24 cellular contexts compared by ENCODE assay signal in genomic region chr2:29269095-29270090, GRCh38.
A peak's percentile ranks its signal among the peaks of the same experiment; 100 is the strongest.
DNase-seq lines count a peak whose midpoint lies in the region; ATAC-seq and TF ChIP-seq lines count a peak whose summit lies in the region.
"Had no signal": no experiment of that assay in that cellular context is flagged by ENCODE, and none has a peak within 500 bp of the region (broad histone marks: within the 10 kb centered on the region; RNA-seq: fewer than 3 reads in every experiment).

No MANE protein-coding gene starts in this region.

- H3K9ac ChIP-seq in mesendoderm (ENCODE audit: low read length) = no peak overlapping the region

- H3K18ac ChIP-seq in mesendoderm (ENCODE audit: low read length) = no peak overlapping the region

- H3K9me3 Mint-ChIP-seq in glutamatergic neuron (ENCODE audit: unreplicated experiment) = peaks cover 4% of the 10 kb centered on the region
- H3K9me3 Mint-ChIP-seq in activated naive CD8-positive, alpha-beta T cell treated with anti-CD3 and anti-CD28 coated beads, Interleukin-2, amount 50 U/mL, for 24 hours = no peaks in the 10 kb centered on the region

- no peak overlapping the region for H3K23ac ChIP-seq in mesendoderm (ENCODE audit: low read length)

- peak overlapping the region; percentile 70 for H3K27ac Mint-ChIP-seq in glutamatergic neuron (ENCODE audit: unreplicated experiment)
- no peak overlapping the region for H3K27ac Mint-ChIP-seq in activated naive CD8-positive, alpha-beta T cell treated with anti-CD3 and anti-CD28 coated beads, Interleukin-2, amount 50 U/mL, for 24 hours
- H3K27ac Mint-ChIP-seq: activated CD4-positive, alpha-beta T cell treated with anti-CD3 and anti-CD28 coated beads for 36 hours; B cell; naive thymus-derived CD4-positive, alpha-beta T cell had no signal

- no peak for DNase-seq in Right ventricle myocardium inferior (ENCODE audit: missing footprints)
- DNase-seq in right atrium auricular region (ENCODE audit: low spot score) = no peak
- DNase-seq in glutamatergic neuron = peak; percentile 41
- peak; percentile 18 for DNase-seq in mesendoderm
- no peak for DNase-seq in SIG-M5 (lab: John Stamatoyannopoulos, UW)
- DNase-seq in NCI-H510A treated with DMSO at 0.1 percent for 48 hours (lab: John Stamatoyannopoulos, UW) = no peak
- DNase-seq in activated naive CD8-positive, alpha-beta T cell treated with anti-CD3 and anti-CD28 coated beads, Interleukin-2, amount 50 U/mL, for 24 hours = no peak
- DNase-seq in 8988T = no peak
- DNase-seq: activated CD4-positive, alpha-beta T cell treated with anti-CD3 and anti-CD28 coated beads for 36 hours; activated T-cell treated with anti-CD3 and anti-CD28 coated beads, Interleukin-2, amount 50 U/mL, for 1 hour; adrenal gland; effector CD8-positive, alpha-beta T cell; GDM1; left colon; mesenchymal stem cell; naive thymus-derived CD4-positive, alpha-beta T cell; NCI-H1105; NCI-H2029 treated with DMSO at 0.1 percent for 48 hours; NCI-H226; stimulated activated naive CD4-positive, alpha-beta T cell treated with Interleukin-2 at 50 U/mL for 16 hours had no signal

- peaks cover 0 to 9% of the 10 kb centered on the region in 2 donors for H3K4me1 ChIP-seq in right atrium auricular region
- peaks cover 12% of the 10 kb centered on the region for H3K4me1 ChIP-seq in mesendoderm (ENCODE audit: control insufficient read depth, low read depth, low read length)
- H3K4me1 ChIP-seq: adrenal gland, prostate gland, vagina had no signal

- peaks cover 15% of the 10 kb centered on the region for H3K4me1 Mint-ChIP-seq in glutamatergic neuron (ENCODE audit: low read depth, unreplicated experiment)
- no peaks in the 10 kb centered on the region for H3K4me1 Mint-ChIP-seq in activated naive CD8-positive, alpha-beta T cell treated with anti-CD3 and anti-CD28 coated beads, Interleukin-2, amount 50 U/mL, for 24 hours
- H3K4me1 Mint-ChIP-seq: activated CD4-positive, alpha-beta T cell treated with anti-CD3 and anti-CD28 coated beads for 36 hours; B cell had no signal

- H3K56ac ChIP-seq in mesendoderm (ENCODE audit: low read length) = no peak overlapping the region

- no peaks in the 10 kb centered on the region for H3K79me1 ChIP-seq in mesendoderm (ENCODE audit: low read length)

- no peak overlapping the region for H2BK15ac ChIP-seq in mesendoderm (replicated peaks; ENCODE audit: low read depth)

- H3K27me3 ChIP-seq in right atrium auricular region (no peaks in the 10 kb centered on the region), mesendoderm (ENCODE audit: insufficient read depth, low read length, poor library complexity) (no peaks in the 10 kb centered on the region)
- H3K27me3 ChIP-seq: adrenal gland, vagina had no signal

- no peaks in the 10 kb centered on the region for H3K79me2 ChIP-seq in mesendoderm (ENCODE audit: control insufficient read depth, insufficient read depth, low read length)

- no peaks in the 10 kb centered on the region for H3K36me3 ChIP-seq in right atrium auricular region
- no peaks in the 10 kb centered on the region for H3K36me3 ChIP-seq in mesendoderm (ENCODE audit: control insufficient read depth, insufficient read depth, low read length)
- H3K36me3 ChIP-seq: adrenal gland, prostate gland, vagina had no signal

- no peak for TF ChIP-seq CTCF in right atrium auricular region (IDR thresholded peaks at IDR 0.05)
- TF ChIP-seq CTCF in glutamatergic neuron (IDR thresholded peaks at IDR 0.05; ENCODE audit: partially characterized antibody, unreplicated experiment) = no peak

- no peak overlapping the region for H3K4me2 ChIP-seq in mesendoderm (ENCODE audit: low read length)

- H4K5ac ChIP-seq in mesendoderm (ENCODE audit: low read length) = no peak overlapping the region

- H3K9me3 ChIP-seq in right atrium auricular region = no peaks in the 10 kb centered on the region
- H3K9me3 ChIP-seq: adrenal gland, prostate gland, vagina had no signal

- no peak overlapping the region for H3K4me3 Mint-ChIP-seq in glutamatergic neuron (ENCODE audit: unreplicated experiment)
- no peak overlapping the region for H3K4me3 Mint-ChIP-seq in activated naive CD8-positive, alpha-beta T cell treated with anti-CD3 and anti-CD28 coated beads, Interleukin-2, amount 50 U/mL, for 24 hours
- H3K4me3 Mint-ChIP-seq: activated CD4-positive, alpha-beta T cell treated with anti-CD3 and anti-CD28 coated beads for 36 hours; B cell; brain; naive thymus-derived CD4-positive, alpha-beta T cell had no signal

- no peak overlapping the region for H3K4ac ChIP-seq in mesendoderm (ENCODE audit: low read depth, low read length)

- intact Hi-C loops in Right ventricle myocardium inferior (cut with DNase I) = no loop called here

- no peak overlapping the region for H2BK120ac ChIP-seq in mesendoderm (ENCODE audit: low read depth, low read length)

- H3K27ac ChIP-seq in right atrium auricular region (no peak overlapping the region), mesendoderm (ENCODE audit: low read depth, low read length) (no peak overlapping the region)
- H3K27ac ChIP-seq: adrenal gland, prostate gland, vagina had no signal

- no peaks in the 10 kb centered on the region for H3K36me3 Mint-ChIP-seq in glutamatergic neuron (ENCODE audit: unreplicated experiment)
- no peaks in the 10 kb centered on the region for H3K36me3 Mint-ChIP-seq in activated naive CD8-positive, alpha-beta T cell treated with anti-CD3 and anti-CD28 coated beads, Interleukin-2, amount 50 U/mL, for 24 hours (ENCODE audit: low read depth)
- H3K36me3 Mint-ChIP-seq: brain; naive thymus-derived CD4-positive, alpha-beta T cell had no signal

- no CpG with 5 or more reads among the region's 16 CpGs for WGBS in mesendoderm (ENCODE audit: extremely low coverage, insufficient coverage, low lambda C conversion rate)

- H4K8ac ChIP-seq in mesendoderm (ENCODE audit: low read depth, low read length) = no peak overlapping the region

- H3K27me3 Mint-ChIP-seq in glutamatergic neuron (ENCODE audit: unreplicated experiment) = peaks cover 2% of the 10 kb centered on the region
- H3K27me3 Mint-ChIP-seq in activated naive CD8-positive, alpha-beta T cell treated with anti-CD3 and anti-CD28 coated beads, Interleukin-2, amount 50 U/mL, for 24 hours = peaks cover 1% of the 10 kb centered on the region
- H3K27me3 Mint-ChIP-seq: brain had no signal

- no peak overlapping the region for H2AK5ac ChIP-seq in mesendoderm (ENCODE audit: low read length)

- H3K4me3 ChIP-seq in right atrium auricular region (no peak overlapping the region), mesendoderm (ENCODE audit: low read length) (no peak overlapping the region)
- H3K4me3 ChIP-seq: adrenal gland, prostate gland, vagina had no signal

- no peak overlapping the region for H2BK5ac ChIP-seq in mesendoderm (ENCODE audit: low read length)

- peak; percentile 50 for ATAC-seq in Right ventricle myocardium inferior
- no peak for ATAC-seq in activated naive CD8-positive, alpha-beta T cell treated with anti-CD3 and anti-CD28 coated beads, Interleukin-2, amount 50 U/mL, for 24 hours
- ATAC-seq: activated CD4-positive, alpha-beta T cell treated with anti-CD3 and anti-CD28 coated beads for 36 hours; left colon; naive thymus-derived CD4-positive, alpha-beta T cell had no signal

Comparison
In these comparisons a context has a peak if more than half of its experiments do, and no peak if none do; other contexts are left out.
1. DNase-seq: peak in glutamatergic neuron (single experiment) and mesendoderm (single experiment); none in Right ventricle myocardium inferior (single experiment), right atrium auricular region (single experiment), SIG-M5 (single experiment), NCI-H510A treated with DMSO at 0.1 percent for 48 hours (single experiment), activated naive CD8-positive, alpha-beta T cell treated with anti-CD3 and anti-CD28 coated beads, Interleukin-2, amount 50 U/mL, for 24 hours (single experiment) and 8988T (single experiment).